ENCODE assay signal across 8 cellular contexts in the genomic region with DNA sequence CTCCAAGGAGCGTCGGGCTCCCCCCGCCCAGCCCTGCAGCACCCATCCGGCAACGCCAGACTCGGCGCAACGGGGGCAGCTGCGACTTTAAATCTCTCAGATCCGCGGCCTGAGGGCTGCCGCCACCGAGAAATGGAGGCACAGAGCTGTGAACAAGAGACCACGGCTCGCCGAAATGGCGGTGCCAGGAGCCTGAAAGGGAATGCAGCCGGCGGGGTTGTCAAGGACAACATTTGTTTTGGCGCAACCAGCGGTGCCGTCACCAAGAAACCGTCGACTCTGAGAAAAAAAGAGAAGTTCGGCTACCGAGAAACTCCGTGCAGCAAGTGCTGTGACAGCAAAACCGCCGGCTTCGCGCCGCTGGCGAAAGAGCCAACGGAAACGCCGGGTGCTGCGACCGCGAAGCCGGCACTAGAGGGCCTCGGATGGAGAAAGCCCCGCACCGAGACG. TPM values are rescaled to one million over a fixed set of nuclear protein-coding genes. Genes with fewer than 3 reads are reported as not detected.
DNase-seq lines count a peak whose midpoint lies in the region; ATAC-seq and TF ChIP-seq lines count a peak whose summit lies in the region.

No MANE protein-coding gene starts in this region.

- H3K36me3 ChIP-seq in WERI-Rb-1: no peaks in the 10 kb centered on the region

- ATAC-seq in HG02884 (IDR thresholded peaks at IDR 0.05; ENCODE audit: unreplicated experiment) (peak; percentile 12), left lobe of liver (peak; percentile 54)

- TF ChIP-seq CTCF in WERI-Rb-1 (IDR thresholded peaks at IDR 0.05; ENCODE audit: low read depth, low read length): peak; percentile 31; the same call in 1 of the 2 replicates

- peaks cover 91% of the 10 kb centered on the region for H3K27me3 ChIP-seq in WERI-Rb-1 (ENCODE audit: insufficient read depth, low read depth, severe bottlenecking)

- no peak overlapping the region for H3K27ac ChIP-seq in WERI-Rb-1

- H3K4me3 ChIP-seq in WERI-Rb-1 (ENCODE audit: low read depth, low read length): peak overlapping the region; percentile 42

- peaks cover 39% of the 10 kb centered on the region for H3K9me3 ChIP-seq in WERI-Rb-1 (ENCODE audit: severe bottlenecking)

- DNase-seq in DMS153 (lab: John Stamatoyannopoulos, UW): peak; percentile 77
- no peak for DNase-seq in DMS153 treated with DMSO at 0.1 percent for 48 hours (lab: John Stamatoyannopoulos, UW; ENCODE audit: unreplicated experiment)
- DNase-seq in NCI-H2081 (lab: John Stamatoyannopoulos, UW): peak; percentile 90 to 92
- peak; percentile 45 for DNase-seq in WERI-Rb-1
- DNase-seq in central memory CD4-positive, alpha-beta T cell: peak; percentile 90
- peak; percentile 73 for DNase-seq in left lobe of liver (ENCODE audit: low spot score)
- peak; percentile 63 to 71 for DNase-seq in stimulated activated CD4-positive, alpha-beta T cell treated with anti-CD3 and anti-CD28 coated beads, Interleukin-4, amount 100 ng/mL, for 4 hours

RNA-seq across cellular contexts. Expression of gene ANXA2R, which starts 2.1 kb away (rescaled TPM):
- 0.35 TPM for total RNA-seq in left lobe of liver
